In the genomic region with DNA sequence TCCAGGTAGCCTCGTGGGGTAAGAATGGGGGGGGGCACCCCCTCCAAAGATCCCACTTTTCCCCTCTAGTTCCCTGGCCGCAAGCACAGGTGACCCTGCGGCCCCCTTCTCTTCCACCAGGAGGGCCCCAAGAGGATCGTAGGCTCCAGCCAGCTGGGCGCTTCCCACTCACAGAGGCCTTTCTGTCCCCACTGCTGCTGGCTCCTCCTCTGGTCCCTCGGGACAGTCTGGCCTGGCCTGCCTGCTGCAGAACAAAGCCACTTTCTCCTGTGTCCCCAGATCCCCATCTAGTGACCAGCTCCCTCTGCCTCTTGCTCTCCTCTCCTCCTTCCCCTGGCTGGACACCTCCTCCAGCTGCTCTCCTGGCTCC, we compare ENCODE assay signal across 8 cellular contexts. TPM values are rescaled to one million over a fixed set of nuclear protein-coding genes. Genes with fewer than 3 reads are reported as not detected.
DNase-seq lines count a peak whose midpoint lies in the region; ATAC-seq, FAIRE-seq and TF ChIP-seq lines count a peak whose summit lies in the region.

No MANE protein-coding gene starts in this region.

- H3K9me3 ChIP-seq in A549 = no peaks in the 10 kb centered on the region
- no peaks in the 10 kb centered on the region for H3K9me3 ChIP-seq in left lung
- no peaks in the 10 kb centered on the region for H3K9me3 ChIP-seq in thyroid gland

- DNase-seq in A549 (ENCODE audit: low read depth in 1 of 2, low spot score in 1 of 2) (no peak), NCI-H1436 (lab: John Stamatoyannopoulos, UW) (peak; percentile 59), brain microvascular endothelial cell (no peak), left lung (no peak), thyroid gland (no peak)

- no peak for TF ChIP-seq EP300 in A549 (IDR thresholded peaks at IDR 0.05)

- TF ChIP-seq CTCF in A549 (IDR thresholded peaks at IDR 0.05) (no peak), brain microvascular endothelial cell (IDR thresholded peaks at IDR 0.05; ENCODE audit: low read depth, low read length, missing control alignments) (peak; percentile 41), left lung (IDR thresholded peaks at IDR 0.05) (peak in 1 of 2 donors; percentile 25), thyroid gland (IDR thresholded peaks at IDR 0.05) (peak in 1 of 6 experiments; percentile 12)

- CTCF ChIA-PET in A549 (lab: Yijun Ruan, JAX) = interaction anchor here (1.4 to 19.2 kb wide), 6 partner anchors 15 to 44 kb away, joined by 3 to 656 read pairs (median 207); a partner anchor contains a TSS

- H3K27me3 ChIP-seq in brain microvascular endothelial cell (replicated peaks) (no peaks in the 10 kb centered on the region), left lung (peaks cover 0 to 21% of the 10 kb centered on the region in 2 donors), thyroid gland (no peaks in the 10 kb centered on the region)

- no peak for TF ChIP-seq RAD21 in A549 (conservative IDR thresholded peaks at IDR 0.05 in 1 of 2, IDR thresholded peaks at IDR 0.05 in 1 of 2)

- peak overlapping the region; percentile 62 to 88 for H3K27ac ChIP-seq in A549
- H3K27ac ChIP-seq in brain microvascular endothelial cell = no peak overlapping the region
- H3K27ac ChIP-seq in left lung = peak overlapping the region; percentile 53 to 76
- peak overlapping the region; percentile 56 to 83 (median 73) for H3K27ac ChIP-seq in thyroid gland

- WGBS in A549 (ENCODE audit: missing lambda C conversion rate) = 21% methylated on average over 5 of the region's 6 CpGs
- WGBS in thyroid gland, 2 donors = 13 to 29% methylated on average over 3 to 6 of the region's 6 CpGs

- FAIRE-seq in A549 (lab: Jason Lieb, UNC) = no peak

- POLR2A ChIA-PET in A549 (lab: Yijun Ruan, JAX) = interaction anchor here (0.6 to 3.9 kb wide), 5 partner anchors 15 to 251 kb away, joined by 3 to 18 read pairs (median 5); a partner anchor contains a TSS

- intact Hi-C loops in left lung (cut with DNase I) (no loop called here), thyroid gland (cut with DNase I) (no loop called here)

- no peaks in the 10 kb centered on the region for H3K36me3 ChIP-seq in brain microvascular endothelial cell (replicated peaks)
- H3K36me3 ChIP-seq in left lung = no peaks in the 10 kb centered on the region
- H3K36me3 ChIP-seq in thyroid gland = no peaks in the 10 kb centered on the region

- in situ Hi-C loops in brain microvascular endothelial cell (cut with HindIII; ENCODE audit: low pct_ligation_motif_present, low sequenced_read_pairs) = no loop called here

- H3K4me1 ChIP-seq in A549 (peaks cover 27% of the 10 kb centered on the region), left lung (peaks cover 11 to 30% of the 10 kb centered on the region in 2 donors), thyroid gland (peaks cover 6 to 14% of the 10 kb centered on the region in 2 donors)

- peak; percentile 23 to 48; a peak in 4 of 6 replicates for ATAC-seq in A549
- peak; percentile 8 for ATAC-seq in GM18505 (IDR thresholded peaks at IDR 0.05; ENCODE audit: unreplicated experiment)
- peak; percentile 30 for ATAC-seq in left lung
- ATAC-seq in GM18909 (IDR thresholded peaks at IDR 0.05; ENCODE audit: poor library complexity, unreplicated experiment) = no peak
- ATAC-seq in GM21390 (IDR thresholded peaks at IDR 0.05; ENCODE audit: unreplicated experiment) = no peak

- H3K4me3 ChIP-seq in A549 (peak overlapping the region; percentile 52), brain microvascular endothelial cell (ENCODE audit: low read depth, low read length) (peak overlapping the region; percentile 48), left lung (peak overlapping the region; percentile 29 to 41), thyroid gland (replicated peaks in 1 of 3) (peak overlapping the region in 1 of 3 donors; percentile 19)

- TF ChIP-seq POLR2A in A549 (IDR thresholded peaks at IDR 0.05; ENCODE audit: low read length) (no peak), GM18505 (IDR thresholded peaks at IDR 0.05; ENCODE audit: borderline replicate concordance, extremely low read depth, insufficient read depth, insufficient read length) (no peak), thyroid gland (IDR thresholded peaks at IDR 0.05) (no peak)

- H3K4me2 ChIP-seq in A549 = peak overlapping the region; percentile 74

TF ChIP-seq in A549, 52 proteins besides CTCF, POLR2A, EP300 and RAD21:
- TF ChIP-seq RNF2 (IDR thresholded peaks at IDR 0.05; ENCODE audit: borderline replicate concordance, low read depth) (no peak), NPAS2 (CRISPR knock-in tag; IDR thresholded peaks at IDR 0.05; ENCODE audit: borderline replicate concordance) (no peak), NR3C1 (IDR thresholded peaks at IDR 0.05) (no peak), ZFP36 (IDR thresholded peaks at IDR 0.05; ENCODE audit: borderline replicate concordance, partially characterized antibody) (no peak), SREBF2 (IDR thresholded peaks at IDR 0.05) (no peak), POLR2AphosphoS2 (conservative IDR thresholded peaks at IDR 0.05; ENCODE audit: low read length) (no peak), ESRRA (IDR thresholded peaks at IDR 0.05; ENCODE audit: borderline replicate concordance, low read length) (no peak), ZSCAN20 (CRISPR knock-in tag; IDR thresholded peaks at IDR 0.05) (no peak)

RNA-seq across cellular contexts. Expression of a gene that starts 0.5 kb away (rescaled TPM):
- polyA plus RNA-seq in A549 (2011; rRNA removed) = 6.5 and 6.9 TPM in 2 replicates
- polyA plus RNA-seq in A549 (2012; cell fraction: cytosol; rRNA removed) = 21.7 and 32.9 TPM in 2 replicates
- polyA plus RNA-seq in A549 (2012; cell fraction: nucleus; rRNA removed) = 30.3 and 48.0 TPM in 2 replicates
- polyA plus RNA-seq in A549 (2017; fragmentation: RNase III; extraction: RNeasy Plus Mini Kit Qiagen cat#74134 plus additional on column Dnase treatment) = 13.1 to 16.4 TPM (median 14.6 TPM) in 3 replicates
- 4.4 and 6.1 TPM in 2 replicates for polyA minus RNA-seq in A549 (2011; rRNA and poly(A)+ RNA removed)
- 1 to 10 TPM; 2.7 to 4.6 TPM for total RNA-seq in left lung
- 1 to 10 TPM in 1 of 4 donors, under 1 TPM in 3; 0.27 to 1.0 (median 0.72) TPM for total RNA-seq in thyroid gland

RNA-seq across cellular contexts. Expression of a gene that starts 6.4 kb away (rescaled TPM):
- polyA plus RNA-seq in A549 (2011; rRNA removed) = 1.2 and 1.9 TPM in 2 replicates
- polyA plus RNA-seq in A549 (2012; cell fraction: cytosol; rRNA removed) = 2.2 and 3.0 TPM in 2 replicates
- 12.1 and 12.8 TPM in 2 replicates for polyA plus RNA-seq in A549 (2012; cell fraction: nucleus; rRNA removed)
- polyA plus RNA-seq in A549 (2017; fragmentation: RNase III; extraction: RNeasy Plus Mini Kit Qiagen cat#74134 plus additional on column Dnase treatment) = 4.8 to 7.8 TPM (median 6.0 TPM) in 3 replicates
- 0.95 and 1.7 TPM in 2 replicates for polyA minus RNA-seq in A549 (2011; rRNA and poly(A)+ RNA removed)
- 10 to 100 TPM; 28.1 to 43.1 TPM for total RNA-seq in left lung
- 10 to 100 TPM in 2 of 4 donors, 1 to 10 TPM in 2; 9.3 to 15.7 (median 12.4) TPM for total RNA-seq in thyroid gland

RNA-seq across cellular contexts. Expression of a gene that starts 15.9 kb away (rescaled TPM):
- polyA plus RNA-seq in A549 (2011; rRNA removed) (31.7 and 47.8 TPM in 2 replicates), A549 (2017; fragmentation: RNase III; extraction: RNeasy Plus Mini Kit Qiagen cat#74134 plus additional on column Dnase treatment) (45.1 to 48.6 TPM (median 47.0 TPM) in 3 replicates)
- 35.0 and 41.6 TPM in 2 replicates for polyA plus RNA-seq in A549 (2012; cell fraction: cytosol; rRNA removed)
- 141 and 165 TPM in 2 replicates for polyA plus RNA-seq in A549 (2012; cell fraction: nucleus; rRNA removed)
- polyA minus RNA-seq in A549 (2011; rRNA and poly(A)+ RNA removed) = 45.1 and 48.4 TPM in 2 replicates
- total RNA-seq in left lung (10 to 100 TPM; 51.5 to 54.9 TPM), thyroid gland (10 to 100 TPM; 48.2 to 73.8 (median 67.2) TPM)

RNA-seq across cellular contexts. Expression of a gene that starts 17.0 kb away (rescaled TPM):
- 0.75 and 2.3 TPM in 2 replicates for polyA plus RNA-seq in A549 (2011; rRNA removed)
- polyA plus RNA-seq in A549 (2012; cell fraction: cytosol; rRNA removed) = 0.65 and 0.83 TPM in 2 replicates
- polyA plus RNA-seq in A549 (2012; cell fraction: nucleus; rRNA removed) = 2.2 and 3.4 TPM in 2 replicates
- 0.71 to 1.2 TPM (median 1.1 TPM) in 3 replicates for polyA plus RNA-seq in A549 (2017; fragmentation: RNase III; extraction: RNeasy Plus Mini Kit Qiagen cat#74134 plus additional on column Dnase treatment)
- 1.4 and 1.9 TPM in 2 replicates for polyA minus RNA-seq in A549 (2011; rRNA and poly(A)+ RNA removed)
- total RNA-seq in left lung = under 1 TPM; 0.71 to 0.87 TPM
- under 1 TPM in 2 of 4 donors, not detected in 2; 0.22 to 0.49 TPM for total RNA-seq in thyroid gland

RNA-seq across cellular contexts. Expression of a gene that starts 24.9 kb away (rescaled TPM):
- polyA plus RNA-seq in A549 (2011; rRNA removed) (12.7 and 13.0 TPM in 2 replicates), A549 (2017; fragmentation: RNase III; extraction: RNeasy Plus Mini Kit Qiagen cat#74134 plus additional on column Dnase treatment) (33.2 to 40.6 TPM (median 40.2 TPM) in 3 replicates)
- polyA plus RNA-seq in A549 (2012; cell fraction: cytosol; rRNA removed) = 36.2 and 51.1 TPM in 2 replicates
- 239 and 327 TPM in 2 replicates for polyA plus RNA-seq in A549 (2012; cell fraction: nucleus; rRNA removed)
- 4.0 and 4.8 TPM in 2 replicates for polyA minus RNA-seq in A549 (2011; rRNA and poly(A)+ RNA removed)
- total RNA-seq in left lung (100 to 1,000 TPM; 104 to 105 TPM), thyroid gland (10 to 100 TPM; 23.3 to 65.9 (median 35.4) TPM)

Comparison
In these comparisons a context has a peak if more than half of its experiments do, and no peak if none do; other contexts are left out.
1. ATAC-seq: peak in A549 (2 of 2), GM18505 (single experiment) and left lung (single experiment); none in GM18909 (single experiment) and GM21390 (single experiment).